In the genomic region with DNA sequence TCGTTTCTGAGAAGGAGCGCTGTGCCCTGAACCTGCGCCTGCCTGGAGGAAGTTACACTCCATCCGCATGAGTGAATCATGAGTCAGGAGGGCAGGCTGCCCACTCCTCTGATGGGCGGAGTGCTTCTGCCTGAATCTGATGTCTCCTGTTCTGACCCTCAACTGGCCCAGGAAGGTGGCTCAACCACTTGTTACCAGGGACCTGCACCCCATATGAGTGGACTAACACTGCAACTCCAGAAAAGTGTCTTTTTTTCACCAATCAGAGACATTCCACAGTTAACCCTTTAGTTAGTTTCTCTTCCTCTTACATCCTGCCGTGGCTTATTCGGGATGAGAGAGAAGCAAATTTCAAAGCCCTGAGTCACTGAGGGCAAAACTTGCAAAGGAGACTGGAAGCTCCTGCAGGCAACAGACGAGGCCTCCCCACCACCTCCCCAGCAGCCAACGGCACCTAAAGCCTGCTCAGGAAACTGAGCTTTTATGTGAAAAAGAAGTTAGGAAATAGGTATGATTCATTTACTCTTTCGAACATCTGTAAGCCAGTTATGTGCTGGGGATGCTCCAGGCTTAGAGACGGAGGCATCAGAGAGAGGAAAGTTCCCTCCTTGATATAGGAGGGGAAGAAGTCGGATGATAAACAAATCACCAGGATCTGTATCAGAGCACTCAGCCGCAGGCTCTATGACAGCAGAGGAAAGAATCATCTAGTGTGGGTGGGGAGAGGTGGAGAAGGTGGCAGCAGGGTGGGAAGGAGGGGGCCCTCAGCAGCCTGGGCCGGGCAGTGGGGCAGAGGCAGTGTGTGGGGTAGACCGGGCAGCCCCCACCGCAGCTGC, we compare ENCODE assay signal across 1 cellular context.
A peak's percentile ranks its signal among the peaks of the same experiment; 100 is the strongest.
TF ChIP-seq lines count a peak whose summit lies in the region.

No MANE protein-coding gene starts in this region.

TF ChIP-seq in GM12878, 131 proteins besides CTCF, POLR2A, EP300 and RAD21 (continued from another document and continues in another):
- TF ChIP-seq, protein P1, sequence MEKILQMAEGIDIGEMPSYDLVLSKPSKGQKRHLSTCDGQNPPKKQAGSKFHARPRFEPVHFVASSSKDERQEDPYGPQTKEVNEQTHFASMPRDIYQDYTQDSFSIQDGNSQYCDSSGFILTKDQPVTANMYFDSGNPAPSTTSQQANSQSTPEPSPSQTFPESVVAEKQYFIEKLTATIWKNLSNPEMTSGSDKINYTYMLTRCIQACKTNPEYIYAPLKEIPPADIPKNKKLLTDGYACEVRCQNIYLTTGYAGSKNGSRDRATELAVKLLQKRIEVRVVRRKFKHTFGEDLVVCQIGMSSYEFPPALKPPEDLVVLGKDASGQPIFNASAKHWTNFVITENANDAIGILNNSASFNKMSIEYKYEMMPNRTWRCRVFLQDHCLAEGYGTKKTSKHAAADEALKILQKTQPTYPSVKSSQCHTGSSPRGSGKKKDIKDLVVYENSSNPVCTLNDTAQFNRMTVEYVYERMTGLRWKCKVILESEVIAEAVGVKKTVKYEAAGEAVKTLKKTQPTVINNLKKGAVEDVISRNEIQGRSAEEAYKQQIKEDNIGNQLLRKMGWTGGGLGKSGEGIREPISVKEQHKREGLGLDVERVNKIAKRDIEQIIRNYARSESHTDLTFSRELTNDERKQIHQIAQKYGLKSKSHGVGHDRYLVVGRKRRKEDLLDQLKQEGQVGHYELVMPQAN (conservative IDR thresholded peaks at IDR 0.05) = no peak
- 0 out of 2 replicates have a peak, but pooled peaks have one; percentile 34 for TF ChIP-seq CBX5 (IDR thresholded peaks at IDR 0.05; ENCODE audit: low read depth)
- no peak for TF ChIP-seq NRF1 (conservative IDR thresholded peaks at IDR 0.05; ENCODE audit: low read depth, low read length)
- TF ChIP-seq SREBF1 (IDR thresholded peaks at IDR 0.05; ENCODE audit: low read length) = no peak
- no peak for TF ChIP-seq TARDBP (IDR thresholded peaks at IDR 0.05; ENCODE audit: borderline replicate concordance)
- TF ChIP-seq MEF2A (IDR thresholded peaks at IDR 0.05; ENCODE audit: insufficient read depth, low read depth, low read length) = no peak
- no peak for TF ChIP-seq CEBPB (IDR thresholded peaks at IDR 0.05; ENCODE audit: borderline replicate concordance in 1 of 2, low read depth in 2 of 2, low read length in 2 of 2)
- TF ChIP-seq BHLHE40 (IDR thresholded peaks at IDR 0.05; ENCODE audit: borderline replicate concordance in 1 of 2, low read depth in 2 of 2, low read length in 1 of 2) = peak in 1 of 2 experiments; percentile 12; a peak in 2 of 4 replicates
- TF ChIP-seq NR2C2 (IDR thresholded peaks at IDR 0.05; ENCODE audit: borderline replicate concordance, control insufficient read depth, insufficient read length, low read depth) = no peak
- TF ChIP-seq, protein P2, sequence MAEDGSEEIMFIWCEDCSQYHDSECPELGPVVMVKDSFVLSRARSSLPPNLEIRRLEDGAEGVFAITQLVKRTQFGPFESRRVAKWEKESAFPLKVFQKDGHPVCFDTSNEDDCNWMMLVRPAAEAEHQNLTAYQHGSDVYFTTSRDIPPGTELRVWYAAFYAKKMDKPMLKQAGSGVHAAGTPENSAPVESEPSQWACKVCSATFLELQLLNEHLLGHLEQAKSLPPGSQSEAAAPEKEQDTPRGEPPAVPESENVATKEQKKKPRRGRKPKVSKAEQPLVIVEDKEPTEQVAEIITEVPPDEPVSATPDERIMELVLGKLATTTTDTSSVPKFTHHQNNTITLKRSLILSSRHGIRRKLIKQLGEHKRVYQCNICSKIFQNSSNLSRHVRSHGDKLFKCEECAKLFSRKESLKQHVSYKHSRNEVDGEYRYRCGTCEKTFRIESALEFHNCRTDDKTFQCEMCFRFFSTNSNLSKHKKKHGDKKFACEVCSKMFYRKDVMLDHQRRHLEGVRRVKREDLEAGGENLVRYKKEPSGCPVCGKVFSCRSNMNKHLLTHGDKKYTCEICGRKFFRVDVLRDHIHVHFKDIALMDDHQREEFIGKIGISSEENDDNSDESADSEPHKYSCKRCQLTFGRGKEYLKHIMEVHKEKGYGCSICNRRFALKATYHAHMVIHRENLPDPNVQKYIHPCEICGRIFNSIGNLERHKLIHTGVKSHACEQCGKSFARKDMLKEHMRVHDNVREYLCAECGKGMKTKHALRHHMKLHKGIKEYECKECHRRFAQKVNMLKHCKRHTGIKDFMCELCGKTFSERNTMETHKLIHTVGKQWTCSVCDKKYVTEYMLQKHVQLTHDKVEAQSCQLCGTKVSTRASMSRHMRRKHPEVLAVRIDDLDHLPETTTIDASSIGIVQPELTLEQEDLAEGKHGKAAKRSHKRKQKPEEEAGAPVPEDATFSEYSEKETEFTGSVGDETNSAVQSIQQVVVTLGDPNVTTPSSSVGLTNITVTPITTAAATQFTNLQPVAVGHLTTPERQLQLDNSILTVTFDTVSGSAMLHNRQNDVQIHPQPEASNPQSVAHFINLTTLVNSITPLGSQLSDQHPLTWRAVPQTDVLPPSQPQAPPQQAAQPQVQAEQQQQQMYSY (CRISPR knock-in tag; IDR thresholded peaks at IDR 0.05) = no peak
- TF ChIP-seq, protein P3, sequence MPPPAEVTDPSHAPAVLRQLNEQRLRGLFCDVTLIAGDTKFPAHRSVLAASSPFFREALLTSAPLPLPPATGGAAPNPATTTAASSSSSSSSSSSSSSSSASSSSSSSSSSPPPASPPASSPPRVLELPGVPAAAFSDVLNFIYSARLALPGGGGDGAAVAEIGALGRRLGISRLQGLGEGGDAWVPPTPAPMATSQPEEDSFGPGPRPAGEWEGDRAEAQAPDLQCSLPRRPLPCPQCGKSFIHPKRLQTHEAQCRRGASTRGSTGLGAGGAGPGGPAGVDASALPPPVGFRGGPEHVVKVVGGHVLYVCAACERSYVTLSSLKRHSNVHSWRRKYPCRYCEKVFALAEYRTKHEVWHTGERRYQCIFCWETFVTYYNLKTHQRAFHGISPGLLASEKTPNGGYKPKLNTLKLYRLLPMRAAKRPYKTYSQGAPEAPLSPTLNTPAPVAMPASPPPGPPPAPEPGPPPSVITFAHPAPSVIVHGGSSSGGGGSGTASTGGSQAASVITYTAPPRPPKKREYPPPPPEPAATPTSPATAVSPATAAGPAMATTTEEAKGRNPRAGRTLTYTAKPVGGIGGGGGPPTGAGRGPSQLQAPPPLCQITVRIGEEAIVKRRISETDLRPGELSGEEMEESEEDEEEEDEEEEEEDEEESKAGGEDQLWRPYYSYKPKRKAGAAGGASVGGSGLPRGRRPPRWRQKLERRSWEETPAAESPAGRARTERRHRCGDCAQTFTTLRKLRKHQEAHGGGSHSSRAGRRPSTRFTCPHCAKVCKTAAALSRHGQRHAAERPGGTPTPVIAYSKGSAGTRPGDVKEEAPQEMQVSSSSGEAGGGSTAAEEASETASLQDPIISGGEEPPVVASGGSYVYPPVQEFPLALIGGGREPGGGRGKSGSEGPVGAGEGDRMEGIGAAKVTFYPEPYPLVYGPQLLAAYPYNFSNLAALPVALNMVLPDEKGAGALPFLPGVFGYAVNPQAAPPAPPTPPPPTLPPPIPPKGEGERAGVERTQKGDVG (CRISPR knock-in tag; IDR thresholded peaks at IDR 0.05) = no peak
- TF ChIP-seq IKZF2 (IDR thresholded peaks at IDR 0.05) = peak; percentile 25 to 63; a peak in 2 of 4 replicates
- 0 out of 3 replicates have a peak, but pooled peaks of 1 of the 2 experiments have one; percentile 18 for TF ChIP-seq EGR1 (IDR thresholded peaks at IDR 0.05; ENCODE audit: borderline replicate concordance in 1 of 2, low read depth in 2 of 2, low read length in 2 of 2)
- TF ChIP-seq STAT3 (IDR thresholded peaks at IDR 0.05; ENCODE audit: low read depth, low read length) = no peak
- TF ChIP-seq, protein P4, sequence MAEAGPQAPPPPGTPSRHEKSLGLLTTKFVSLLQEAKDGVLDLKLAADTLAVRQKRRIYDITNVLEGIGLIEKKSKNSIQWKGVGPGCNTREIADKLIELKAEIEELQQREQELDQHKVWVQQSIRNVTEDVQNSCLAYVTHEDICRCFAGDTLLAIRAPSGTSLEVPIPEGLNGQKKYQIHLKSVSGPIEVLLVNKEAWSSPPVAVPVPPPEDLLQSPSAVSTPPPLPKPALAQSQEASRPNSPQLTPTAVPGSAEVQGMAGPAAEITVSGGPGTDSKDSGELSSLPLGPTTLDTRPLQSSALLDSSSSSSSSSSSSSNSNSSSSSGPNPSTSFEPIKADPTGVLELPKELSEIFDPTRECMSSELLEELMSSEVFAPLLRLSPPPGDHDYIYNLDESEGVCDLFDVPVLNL (IDR thresholded peaks at IDR 0.05; ENCODE audit: low read depth, low read length) = no peak
- no peak for TF ChIP-seq JUND (IDR thresholded peaks at IDR 0.05; ENCODE audit: low read depth, low read length)
- no peak for TF ChIP-seq FOS (IDR thresholded peaks at IDR 0.05; ENCODE audit: borderline replicate concordance, extremely low read depth, insufficient read length)
- no peak for TF ChIP-seq WRNIP1 (IDR thresholded peaks at IDR 0.05; ENCODE audit: borderline replicate concordance, low read depth, low read length)
- TF ChIP-seq, protein P5, sequence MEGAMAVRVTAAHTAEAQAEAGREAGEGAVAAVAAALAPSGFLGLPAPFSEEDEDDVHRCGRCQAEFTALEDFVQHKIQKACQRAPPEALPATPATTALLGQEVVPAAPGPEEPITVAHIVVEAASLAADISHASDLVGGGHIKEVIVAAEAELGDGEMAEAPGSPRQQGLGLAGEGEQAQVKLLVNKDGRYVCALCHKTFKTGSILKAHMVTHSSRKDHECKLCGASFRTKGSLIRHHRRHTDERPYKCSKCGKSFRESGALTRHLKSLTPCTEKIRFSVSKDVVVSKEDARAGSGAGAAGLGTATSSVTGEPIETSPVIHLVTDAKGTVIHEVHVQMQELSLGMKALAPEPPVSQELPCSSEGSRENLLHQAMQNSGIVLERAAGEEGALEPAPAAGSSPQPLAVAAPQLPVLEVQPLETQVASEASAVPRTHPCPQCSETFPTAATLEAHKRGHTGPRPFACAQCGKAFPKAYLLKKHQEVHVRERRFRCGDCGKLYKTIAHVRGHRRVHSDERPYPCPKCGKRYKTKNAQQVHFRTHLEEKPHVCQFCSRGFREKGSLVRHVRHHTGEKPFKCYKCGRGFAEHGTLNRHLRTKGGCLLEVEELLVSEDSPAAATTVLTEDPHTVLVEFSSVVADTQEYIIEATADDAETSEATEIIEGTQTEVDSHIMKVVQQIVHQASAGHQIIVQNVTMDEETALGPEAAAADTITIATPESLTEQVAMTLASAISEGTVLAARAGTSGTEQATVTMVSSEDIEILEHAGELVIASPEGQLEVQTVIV (IDR thresholded peaks at IDR 0.05; ENCODE audit: borderline replicate concordance, partially characterized antibody) = no peak
- TF ChIP-seq, protein P6, sequence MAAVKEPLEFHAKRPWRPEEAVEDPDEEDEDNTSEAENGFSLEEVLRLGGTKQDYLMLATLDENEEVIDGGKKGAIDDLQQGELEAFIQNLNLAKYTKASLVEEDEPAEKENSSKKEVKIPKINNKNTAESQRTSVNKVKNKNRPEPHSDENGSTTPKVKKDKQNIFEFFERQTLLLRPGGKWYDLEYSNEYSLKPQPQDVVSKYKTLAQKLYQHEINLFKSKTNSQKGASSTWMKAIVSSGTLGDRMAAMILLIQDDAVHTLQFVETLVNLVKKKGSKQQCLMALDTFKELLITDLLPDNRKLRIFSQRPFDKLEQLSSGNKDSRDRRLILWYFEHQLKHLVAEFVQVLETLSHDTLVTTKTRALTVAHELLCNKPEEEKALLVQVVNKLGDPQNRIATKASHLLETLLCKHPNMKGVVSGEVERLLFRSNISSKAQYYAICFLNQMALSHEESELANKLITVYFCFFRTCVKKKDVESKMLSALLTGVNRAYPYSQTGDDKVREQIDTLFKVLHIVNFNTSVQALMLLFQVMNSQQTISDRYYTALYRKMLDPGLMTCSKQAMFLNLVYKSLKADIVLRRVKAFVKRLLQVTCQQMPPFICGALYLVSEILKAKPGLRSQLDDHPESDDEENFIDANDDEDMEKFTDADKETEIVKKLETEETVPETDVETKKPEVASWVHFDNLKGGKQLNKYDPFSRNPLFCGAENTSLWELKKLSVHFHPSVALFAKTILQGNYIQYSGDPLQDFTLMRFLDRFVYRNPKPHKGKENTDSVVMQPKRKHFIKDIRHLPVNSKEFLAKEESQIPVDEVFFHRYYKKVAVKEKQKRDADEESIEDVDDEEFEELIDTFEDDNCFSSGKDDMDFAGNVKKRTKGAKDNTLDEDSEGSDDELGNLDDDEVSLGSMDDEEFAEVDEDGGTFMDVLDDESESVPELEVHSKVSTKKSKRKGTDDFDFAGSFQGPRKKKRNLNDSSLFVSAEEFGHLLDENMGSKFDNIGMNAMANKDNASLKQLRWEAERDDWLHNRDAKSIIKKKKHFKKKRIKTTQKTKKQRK (IDR thresholded peaks at IDR 0.05; ENCODE audit: low read depth, low read length) = no peak
- TF ChIP-seq, protein P7, sequence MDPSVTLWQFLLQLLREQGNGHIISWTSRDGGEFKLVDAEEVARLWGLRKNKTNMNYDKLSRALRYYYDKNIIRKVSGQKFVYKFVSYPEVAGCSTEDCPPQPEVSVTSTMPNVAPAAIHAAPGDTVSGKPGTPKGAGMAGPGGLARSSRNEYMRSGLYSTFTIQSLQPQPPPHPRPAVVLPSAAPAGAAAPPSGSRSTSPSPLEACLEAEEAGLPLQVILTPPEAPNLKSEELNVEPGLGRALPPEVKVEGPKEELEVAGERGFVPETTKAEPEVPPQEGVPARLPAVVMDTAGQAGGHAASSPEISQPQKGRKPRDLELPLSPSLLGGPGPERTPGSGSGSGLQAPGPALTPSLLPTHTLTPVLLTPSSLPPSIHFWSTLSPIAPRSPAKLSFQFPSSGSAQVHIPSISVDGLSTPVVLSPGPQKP (IDR thresholded peaks at IDR 0.05; ENCODE audit: low read depth, low read length) = no peak
- TF ChIP-seq CHD4 (IDR thresholded peaks at IDR 0.05) = no peak
- TF ChIP-seq, protein P8, sequence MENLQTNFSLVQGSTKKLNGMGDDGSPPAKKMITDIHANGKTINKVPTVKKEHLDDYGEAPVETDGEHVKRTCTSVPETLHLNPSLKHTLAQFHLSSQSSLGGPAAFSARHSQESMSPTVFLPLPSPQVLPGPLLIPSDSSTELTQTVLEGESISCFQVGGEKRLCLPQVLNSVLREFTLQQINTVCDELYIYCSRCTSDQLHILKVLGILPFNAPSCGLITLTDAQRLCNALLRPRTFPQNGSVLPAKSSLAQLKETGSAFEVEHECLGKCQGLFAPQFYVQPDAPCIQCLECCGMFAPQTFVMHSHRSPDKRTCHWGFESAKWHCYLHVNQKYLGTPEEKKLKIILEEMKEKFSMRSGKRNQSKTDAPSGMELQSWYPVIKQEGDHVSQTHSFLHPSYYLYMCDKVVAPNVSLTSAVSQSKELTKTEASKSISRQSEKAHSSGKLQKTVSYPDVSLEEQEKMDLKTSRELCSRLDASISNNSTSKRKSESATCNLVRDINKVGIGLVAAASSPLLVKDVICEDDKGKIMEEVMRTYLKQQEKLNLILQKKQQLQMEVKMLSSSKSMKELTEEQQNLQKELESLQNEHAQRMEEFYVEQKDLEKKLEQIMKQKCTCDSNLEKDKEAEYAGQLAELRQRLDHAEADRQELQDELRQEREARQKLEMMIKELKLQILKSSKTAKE (IDR thresholded peaks at IDR 0.05; ENCODE audit: low read depth, poor library complexity, severe bottlenecking) = no peak
- no peak for TF ChIP-seq EZH2 (IDR thresholded peaks at IDR 0.05; ENCODE audit: borderline replicate concordance, control insufficient read depth, low read depth, low read length)
- TF ChIP-seq DPF2 (IDR thresholded peaks at IDR 0.05) = peak; percentile 11; the same call in 1 of the 2 replicates
